18 cellular contexts compared by ENCODE assay signal in genomic region chr5:96257904-96258303, GRCh38.
DNase-seq lines count a peak whose midpoint lies in the region; ATAC-seq and TF ChIP-seq lines count a peak whose summit lies in the region.
"Had no signal": no experiment of that assay in that cellular context is flagged by ENCODE, and none has a peak within 500 bp of the region (broad histone marks: within the 10 kb centered on the region; RNA-seq: fewer than 3 reads in every experiment).

No MANE protein-coding gene starts in this region.

- H3K4me3 ChIP-seq in RWPE2 (ENCODE audit: severe bottlenecking) (no peak overlapping the region), fibroblast of pulmonary artery (replicated peaks; ENCODE audit: low read depth, low read length) (no peak overlapping the region)
- H3K4me3 ChIP-seq: upper lobe of left lung had no signal

- no peaks in the 10 kb centered on the region for H3K9me3 ChIP-seq in RWPE2 (ENCODE audit: severe bottlenecking)
- H3K9me3 ChIP-seq: upper lobe of left lung had no signal

- peak overlapping the region; percentile 98 for H3K27ac ChIP-seq in RWPE2 (ENCODE audit: poor library complexity, severe bottlenecking)
- no peak overlapping the region for H3K27ac ChIP-seq in caudate nucleus (ENCODE audit: low read depth, low read length)
- H3K27ac ChIP-seq: C4-2B, upper lobe of left lung had no signal

- H3K27me3 ChIP-seq in RWPE2 (ENCODE audit: insufficient read depth, poor library complexity, severe bottlenecking): no peaks in the 10 kb centered on the region
- H3K27me3 ChIP-seq: upper lobe of left lung had no signal

- intact Hi-C loops in Right ventricle myocardium superior (cut with DNase I): no loop called here

- H3K4me1 ChIP-seq in RWPE2 (ENCODE audit: insufficient read depth, poor library complexity, severe bottlenecking): peaks cover 68% of the 10 kb centered on the region
- H3K4me1 ChIP-seq: upper lobe of left lung had no signal

- ATAC-seq in RWPE2 (ENCODE audit: low read depth): peak; percentile 33; the same call in 1 of the 3 replicates
- ATAC-seq in Right ventricle myocardium superior (ENCODE audit: poor library complexity): no peak
- ATAC-seq in GM19452 (IDR thresholded peaks at IDR 0.05; ENCODE audit: unreplicated experiment): no peak
- ATAC-seq: left colon, WTC11 had no signal

- no peak for TF ChIP-seq CTCF in RWPE2 (IDR thresholded peaks at IDR 0.05; ENCODE audit: poor library complexity, severe bottlenecking)
- TF ChIP-seq CTCF in fibroblast of pulmonary artery (IDR thresholded peaks at IDR 0.05; ENCODE audit: low read length, missing control alignments): no peak

- H3K36me3 ChIP-seq in RWPE2 (ENCODE audit: low read depth): no peaks in the 10 kb centered on the region
- H3K36me3 ChIP-seq: upper lobe of left lung had no signal

- peak; percentile 21 for DNase-seq in stimulated activated CD4-positive, alpha-beta T cell treated with anti-CD3 and anti-CD28 coated beads, Interleukin-1b, Interleukin-23, amount 100 ng/mL, for 48 hours
- no peak for DNase-seq in stimulated activated CD4-positive, alpha-beta T cell treated with anti-CD3 and anti-CD28 coated beads, Interleukin-2, amount 100 ng/mL, for 48 hours
- DNase-seq in RWPE2 (ENCODE audit: low spot score) (no peak), fibroblast of pulmonary artery (ENCODE audit: low read depth) (peak; percentile 34), caudate nucleus (lab: John Stamatoyannopoulos, UW) (no peak), Right ventricle myocardium superior (no peak), NCI-H2081 (lab: John Stamatoyannopoulos, UW) (no peak)
- DNase-seq: aorta; DMS53; effector CD4-positive, alpha-beta T cell; left colon; NCI-H1092; NCI-H345; stimulated activated CD8-positive, alpha-beta memory T cell treated with anti-CD3 and anti-CD28 coated beads, Interleukin-4, amount 100 ng/mL, for 48 hours; upper lobe of left lung had no signal

Comparison
In these comparisons a context has a peak if more than half of its experiments do, and no peak if none do; other contexts are left out.
1. DNase-seq: peak in stimulated activated CD4-positive, alpha-beta T cell treated with anti-CD3 and anti-CD28 coated beads, Interleukin-1b, Interleukin-23, amount 100 ng/mL, for 48 hours (single experiment) and fibroblast of pulmonary artery (single experiment); none in stimulated activated CD4-positive, alpha-beta T cell treated with anti-CD3 and anti-CD28 coated beads, Interleukin-2, amount 100 ng/mL, for 48 hours (0 of 2), RWPE2 (single experiment), caudate nucleus (0 of 61), Right ventricle myocardium superior (single experiment) and NCI-H2081 (0 of 2).